9 cellular contexts compared by ENCODE assay signal in genomic region chrX:136608295-136608933, GRCh38. TPM values are rescaled to one million over a fixed set of nuclear protein-coding genes. Genes with fewer than 3 reads are reported as not detected.
DNase-seq lines count a peak whose midpoint lies in the region; ATAC-seq and TF ChIP-seq lines count a peak whose summit lies in the region.
"Had no signal": no experiment of that assay in that cellular context is flagged by ENCODE, and none has a peak within 500 bp of the region (broad histone marks: within the 10 kb centered on the region; RNA-seq: fewer than 3 reads in every experiment).

No MANE protein-coding gene starts in this region.

- TF ChIP-seq CTCF in AG09309 (IDR thresholded peaks at IDR 0.05; ENCODE audit: control insufficient read depth, insufficient read depth, low read depth, low read length, missing control alignments) (peak; percentile 25), adrenal gland (IDR thresholded peaks at IDR 0.05) (peak in 4 of 6 experiments; percentile 20 to 39 (median 28))

- WGBS in adrenal gland, 4 donors, result 56 to 66% (median 61%) methylated on average over 6 to 10 of the region's 10 CpGs

- no peaks in the 10 kb centered on the region for H3K27me3 Mint-ChIP-seq in stimulated activated naive CD8-positive, alpha-beta T cell treated with anti-CD3 and anti-CD28 coated beads, Interleukin-15, amount 100 ng/mL, for 72 hours

- H3K27me3 ChIP-seq in adrenal gland, result peaks cover 21% of the 10 kb centered on the region

- H3K9me3 ChIP-seq in adrenal gland (replicated peaks in 1 of 3), result no peaks in the 10 kb centered on the region

- no peaks in the 10 kb centered on the region for H3K4me1 ChIP-seq in adrenal gland (replicated peaks in 1 of 2)

- ATAC-seq in GM18907 (IDR thresholded peaks at IDR 0.05; ENCODE audit: unreplicated experiment) (peak; percentile 65), GM18505 (IDR thresholded peaks at IDR 0.05; ENCODE audit: unreplicated experiment) (no peak)
- peak; percentile 78 for ATAC-seq in stimulated activated naive CD8-positive, alpha-beta T cell treated with anti-CD3 and anti-CD28 coated beads, Interleukin-15, amount 100 ng/mL, for 72 hours

- intact Hi-C loops in adrenal gland (cut with DNase I), result loop anchor here in 1 of 2 donors (10.0 kb wide), 1 partner anchor 316 kb away; no protein-coding TSS in a partner anchor

- TF ChIP-seq POLR2A in adrenal gland (IDR thresholded peaks at IDR 0.05) (no peak), GM18505 (IDR thresholded peaks at IDR 0.05; ENCODE audit: borderline replicate concordance, extremely low read depth, insufficient read depth, insufficient read length) (no peak)

- no peaks in the 10 kb centered on the region for H3K36me3 ChIP-seq in adrenal gland (replicated peaks in 1 of 2)

- H3K27ac ChIP-seq in adrenal gland, result no peak overlapping the region

- H3K4me3 ChIP-seq in AG09309 (ENCODE audit: control insufficient read depth, low read depth, low read length) (no peak overlapping the region), adrenal gland (no peak overlapping the region)

- H3K27ac Mint-ChIP-seq in stimulated activated naive CD8-positive, alpha-beta T cell treated with anti-CD3 and anti-CD28 coated beads, Interleukin-15, amount 100 ng/mL, for 72 hours, result no peak overlapping the region

- no peak overlapping the region for H3K4me3 Mint-ChIP-seq in stimulated activated naive CD8-positive, alpha-beta T cell treated with anti-CD3 and anti-CD28 coated beads, Interleukin-15, amount 100 ng/mL, for 72 hours

- H3K9me3 Mint-ChIP-seq in stimulated activated naive CD8-positive, alpha-beta T cell treated with anti-CD3 and anti-CD28 coated beads, Interleukin-15, amount 100 ng/mL, for 72 hours, result peaks cover 5 to 7% of the 10 kb centered on the region in 2 donors

- DNase-seq in AG09309 (ENCODE audit: low read depth) (no peak), RKO (ENCODE audit: low spot score) (peak; percentile 26), adrenal gland (peak; percentile 16 to 62 (median 34)), iris pigment epithelial cell (ENCODE audit: low read depth) (peak; percentile 11), NK-92 (lab: John Stamatoyannopoulos, UW; ENCODE audit: unreplicated experiment) (no peak)
- peak in 1 of 2 donors; percentile 43 for DNase-seq in stimulated activated naive CD8-positive, alpha-beta T cell treated with anti-CD3 and anti-CD28 coated beads, Interleukin-15, amount 100 ng/mL, for 72 hours

- peaks cover 19% of the 10 kb centered on the region for H3K4me1 Mint-ChIP-seq in stimulated activated naive CD8-positive, alpha-beta T cell treated with anti-CD3 and anti-CD28 coated beads, Interleukin-15, amount 100 ng/mL, for 72 hours

RNA-seq across cellular contexts. Expression of gene CD40LG, which starts 39.5 kb away (rescaled TPM):
- under 1 TPM in 4 of 8 donors, not detected in 4; 0.23 to 0.78 (median 0.33) TPM for total RNA-seq in adrenal gland
- under 1 TPM in 2 of 3 donors, not detected in 1; 0.07 TPM for polyA plus RNA-seq in adrenal gland
- total RNA-seq: urinary bladder had no signal

Comparison
In these comparisons a context has a peak if more than half of its experiments do, and no peak if none do; other contexts are left out.
1. DNase-seq: peak in RKO (single experiment), adrenal gland (7 of 7) and iris pigment epithelial cell (single experiment); none in AG09309 (single experiment) and NK-92 (single experiment).